8 cellular contexts compared by ENCODE assay signal in genomic region chr16:72241930-72242329, GRCh38.
DNase-seq lines count a peak whose midpoint lies in the region; ATAC-seq, FAIRE-seq and TF ChIP-seq lines count a peak whose summit lies in the region.

No MANE protein-coding gene starts in this region.

- CTCF ChIA-PET in RWPE1 (lab: Yijun Ruan, JAX), result interaction anchor here (0.5 to 1.3 kb wide), 8 partner anchors 19 to 231 kb away, joined by 3 to 5 read pairs (median 4); no protein-coding TSS in a partner anchor

- H3K4me1 Mint-ChIP-seq in osteocyte (ENCODE audit: unreplicated experiment), result peaks cover 5% of the 10 kb centered on the region

- no peak overlapping the region for H3K27ac Mint-ChIP-seq in osteocyte (ENCODE audit: unreplicated experiment)

- DNase-seq in HS-5 (ENCODE audit: low read depth) (peak; percentile 18), RWPE1 (ENCODE audit: low spot score) (peak; percentile 52), fibroblast of peridontal ligament (ENCODE audit: extremely low read depth) (peak; percentile 75), osteocyte (ENCODE audit: extremely low spot score, unreplicated experiment) (no peak)
- DNase-seq in activated CD4-positive, CD25-positive, alpha-beta regulatory T cell treated with anti-CD3 and anti-CD28 coated beads, Interleukin-2, amount 50 U/mL, for 72 hours, result no peak

- H3K9me3 Mint-ChIP-seq in osteocyte (ENCODE audit: unreplicated experiment), result no peaks in the 10 kb centered on the region

- H3K27me3 Mint-ChIP-seq in osteocyte (ENCODE audit: unreplicated experiment), result no peaks in the 10 kb centered on the region

- FAIRE-seq in G401.6 (lab: Jason Lieb, UNC), result peak; percentile 6

- TF ChIP-seq CTCF in RWPE1 (conservative IDR thresholded peaks at IDR 0.05; ENCODE audit: low read depth) (peak; percentile 75), osteocyte (IDR thresholded peaks at IDR 0.05) (peak; percentile 93)

- H3K27ac ChIP-seq in RWPE1, result no peak overlapping the region

- H3K36me3 Mint-ChIP-seq in osteocyte (ENCODE audit: unreplicated experiment), result no peaks in the 10 kb centered on the region

- ATAC-seq in GM21423 (IDR thresholded peaks at IDR 0.05; ENCODE audit: unreplicated experiment) (no peak), GM18517 (IDR thresholded peaks at IDR 0.05; ENCODE audit: unreplicated experiment) (no peak)

- H3K4me3 Mint-ChIP-seq in osteocyte (ENCODE audit: unreplicated experiment), result no peak overlapping the region

- POLR2A ChIA-PET in RWPE1 (lab: Yijun Ruan, JAX; ENCODE audit: low non-redundant PET), result no interaction called here

Comparison
In these comparisons a context has a peak if more than half of its experiments do, and no peak if none do; other contexts are left out.
1. DNase-seq: peak in HS-5 (single experiment), RWPE1 (single experiment) and fibroblast of peridontal ligament (single experiment); none in osteocyte (single experiment) and activated CD4-positive, CD25-positive, alpha-beta regulatory T cell treated with anti-CD3 and anti-CD28 coated beads, Interleukin-2, amount 50 U/mL, for 72 hours (single experiment).